Comparison of ENCODE assay signal across 14 cellular contexts in genomic region chr2:69138247-69138754, GRCh38.
DNase-seq lines count a peak whose midpoint lies in the region; ATAC-seq and TF ChIP-seq lines count a peak whose summit lies in the region.
"Had no signal": no experiment of that assay in that cellular context is flagged by ENCODE, and none has a peak within 500 bp of the region (broad histone marks: within the 10 kb centered on the region; RNA-seq: fewer than 3 reads in every experiment).

No MANE protein-coding gene starts in this region.

- H3K9me3 ChIP-seq in PC-3 (ENCODE audit: low read length) (no peaks in the 10 kb centered on the region), mucosa of descending colon (no peaks in the 10 kb centered on the region)

- H3K27ac ChIP-seq in PC-3 (ENCODE audit: low read length): peak overlapping the region; percentile 91
- H3K27ac ChIP-seq: HL-60, parathyroid adenoma had no signal

- no peaks in the 10 kb centered on the region for H3K9me2 ChIP-seq in PC-3 (replicated peaks; ENCODE audit: low read length)

- no peaks in the 10 kb centered on the region for H3K79me2 ChIP-seq in PC-3 (ENCODE audit: low read length)
- H3K79me2 ChIP-seq: parathyroid adenoma had no signal

- peaks cover 18% of the 10 kb centered on the region for H3F3A ChIP-seq in PC-3 (ENCODE audit: low read length, unreplicated experiment)

- DNase-seq in AG20443 (ENCODE audit: low spot score) (peak; percentile 65), PC-3 (peak; percentile 86), dedifferentiated amniotic fluid mesenchymal stem cell (ENCODE audit: extremely low spot score) (peak; percentile 68), mucosa of descending colon (no peak), ureter (ENCODE audit: low spot score) (no peak), globus pallidus (ENCODE audit: low spot score) (no peak)
- no peak for DNase-seq in central memory CD4-positive, alpha-beta T cell
- DNase-seq in activated CD4-positive, alpha-beta T cell treated with anti-CD3 and anti-CD28 coated beads for 1 hour: no peak
- DNase-seq: activated CD8-positive, alpha-beta memory T cell treated with anti-CD3 and anti-CD28 coated beads, Interleukin-2, amount 10 ng/mL, durations not matched to agents 7 days and 5 days; CD4-positive, CD25-positive, alpha-beta regulatory T cell; immature natural killer cell; NCI-H1930 had no signal

- H3K4me3 ChIP-seq in PC-3 (ENCODE audit: low read length) (peak overlapping the region; percentile 38), mucosa of descending colon (no peak overlapping the region)

- POLR2A ChIA-PET in PC-3 (lab: Charles Lee; ENCODE audit: unreplicated experiment): interaction anchor here (0.7 kb wide), 2 partner anchors 55 to 57 kb away, joined by 3 to 4 read pairs; no protein-coding TSS in a partner anchor

- no TSS peak for BruUV-seq in PC-3 (replicated peaks; lab: Mats Ljungman, UMichigan)

- no peaks in the 10 kb centered on the region for H4K20me1 ChIP-seq in PC-3 (ENCODE audit: low read length)

- CTCF ChIA-PET in PC-3 (lab: Charles Lee): no interaction called here

- peak; percentile 76 for ATAC-seq in PC-3
- ATAC-seq in mucosa of descending colon: peak; percentile 73
- ATAC-seq: activated CD8-positive, alpha-beta memory T cell treated with anti-CD3 and anti-CD28 coated beads, Interleukin-2, amount 10 ng/mL, durations not matched to agents 7 days and 5 days had no signal

- H3K27me3 ChIP-seq in PC-3 (ENCODE audit: low read length): no peaks in the 10 kb centered on the region

- H3K4me1 ChIP-seq in PC-3 (ENCODE audit: insufficient read depth, low read length) (peaks cover 55% of the 10 kb centered on the region), mucosa of descending colon (ENCODE audit: low read depth) (no peaks in the 10 kb centered on the region)

- peak overlapping the region; percentile 76 for H3K4me2 ChIP-seq in PC-3 (ENCODE audit: low read length)

- intact Hi-C loops in PC-3 (cut with micrococcal nuclease): loop anchor here (2.0 to 5.0 kb wide), 4 partner anchors 24 to 168 kb away; no protein-coding TSS in a partner anchor
- intact Hi-C loops in mucosa of descending colon (cut with DNase I, micrococcal nuclease): no loop called here

- no peak for TF ChIP-seq CTCF in PC-3 (conservative IDR thresholded peaks at IDR 0.05; ENCODE audit: low read depth, low read length)
- TF ChIP-seq CTCF in mucosa of descending colon (IDR thresholded peaks at IDR 0.05): no peak

- 0 out of 2 replicates have a peak, but pooled peaks cover 5% of the 10 kb centered on the region for H3K36me3 ChIP-seq in PC-3 (ENCODE audit: low read depth, low read length)
- no peaks in the 10 kb centered on the region for H3K36me3 ChIP-seq in mucosa of descending colon (ENCODE audit: low read depth)

- peak overlapping the region; percentile 46 for H3K9ac ChIP-seq in PC-3 (ENCODE audit: low read length)
- H3K9ac ChIP-seq: parathyroid adenoma had no signal

- H2AFZ ChIP-seq in PC-3 (ENCODE audit: low read length): peak overlapping the region; percentile 37; the same call in 1 of the 2 replicates

Comparison
In these comparisons a context has a peak if more than half of its experiments do, and no peak if none do; other contexts are left out.
1. DNase-seq: peak in AG20443 (single experiment), PC-3 (single experiment) and dedifferentiated amniotic fluid mesenchymal stem cell (single experiment); none in mucosa of descending colon (0 of 3), ureter (single experiment), central memory CD4-positive, alpha-beta T cell (single experiment), activated CD4-positive, alpha-beta T cell treated with anti-CD3 and anti-CD28 coated beads for 1 hour (single experiment) and globus pallidus (single experiment).